10 cellular contexts compared by ENCODE assay signal in genomic region chr9:80797841-80798688, GRCh38.
A peak's percentile ranks its signal among the peaks of the same experiment; 100 is the strongest.
DNase-seq lines count a peak whose midpoint lies in the region; ATAC-seq and FAIRE-seq lines count a peak whose summit lies in the region.
"Had no signal": no experiment of that assay in that cellular context is flagged by ENCODE, and none has a peak within 500 bp of the region (broad histone marks: within the 10 kb centered on the region; RNA-seq: fewer than 3 reads in every experiment).

No MANE protein-coding gene starts in this region.

- H3K36me3 ChIP-seq in skeletal muscle satellite cell (ENCODE audit: insufficient read depth, low read length): no peaks in the 10 kb centered on the region

- FAIRE-seq in GM19239 (lab: Jason Lieb, UNC): no peak
- FAIRE-seq: colon had no signal

- H3K9ac ChIP-seq in skeletal muscle satellite cell (ENCODE audit: low read depth, low read length): peak overlapping the region; percentile 50

- ATAC-seq in HG03432 (IDR thresholded peaks at IDR 0.05; ENCODE audit: unreplicated experiment) (peak; percentile 62), HG03571 (IDR thresholded peaks at IDR 0.05; ENCODE audit: unreplicated experiment) (no peak)

- H3K4me3 ChIP-seq in skeletal muscle satellite cell (ENCODE audit: low read length): no peak overlapping the region

- H3K27me3 ChIP-seq in skeletal muscle satellite cell (ENCODE audit: control insufficient read depth, insufficient read depth, low read length): no peaks in the 10 kb centered on the region

- DNase-seq in amygdala (lab: John Stamatoyannopoulos, UW): peak in 29 of 56 donors; percentile 1 to 70 (median 14)
- DNase-seq in iPS-NIHi11 (ENCODE audit: low spot score): peak; percentile 13
- no peak for DNase-seq in GM19239 (ENCODE audit: insufficient read length, low spot score)
- DNase-seq in NCI-H1417 treated with DMSO at 0.1 percent for 48 hours (lab: John Stamatoyannopoulos, UW): no peak
- DNase-seq in activated T-cell treated with anti-CD3 and anti-CD28 coated beads, Interleukin-2, amount 50 U/mL, for 48 hours: no peak
- DNase-seq: activated CD4-positive, alpha-beta T cell treated with anti-CD3 and anti-CD28 coated beads, Interleukin-2, amount 50 U/mL, for 48 hours had no signal

- peak overlapping the region; percentile 48 for H3K4me2 ChIP-seq in skeletal muscle satellite cell (ENCODE audit: low read length)

- H3K9me3 ChIP-seq in skeletal muscle satellite cell (replicated peaks; ENCODE audit: low read length): no peaks in the 10 kb centered on the region

- H3K4me1 ChIP-seq in skeletal muscle satellite cell (ENCODE audit: control insufficient read depth, insufficient read depth, low read length): peaks cover 25% of the 10 kb centered on the region

Comparison
In these comparisons a context has a peak if more than half of its experiments do, and no peak if none do; other contexts are left out.
1. DNase-seq: peak in amygdala (29 of 56) and iPS-NIHi11 (single experiment); none in GM19239 (single experiment), NCI-H1417 treated with DMSO at 0.1 percent for 48 hours (single experiment) and activated T-cell treated with anti-CD3 and anti-CD28 coated beads, Interleukin-2, amount 50 U/mL, for 48 hours (0 of 2).